9 cellular contexts compared by ENCODE assay signal in genomic region chr4:2281575-2282343, GRCh38. TPM values are rescaled to one million over a fixed set of nuclear protein-coding genes. Genes with fewer than 3 reads are reported as not detected.
A peak's percentile ranks its signal among the peaks of the same experiment; 100 is the strongest.
DNase-seq lines count a peak whose midpoint lies in the region; ATAC-seq and TF ChIP-seq lines count a peak whose summit lies in the region.
"Had no signal": no experiment of that assay in that cellular context is flagged by ENCODE, and none has a peak within 500 bp of the region (broad histone marks: within the 10 kb centered on the region; RNA-seq: fewer than 3 reads in every experiment).

No MANE protein-coding gene starts in this region.

- H3K9me3 Mint-ChIP-seq in T-helper 1 cell treated with Interleukin-12 subunit alpha and Interleukin-12 subunit beta and Interleukin-4 antibody, amounts not matched to agents 30 μg/mL and 1 μg/mL, for 36 hours, result no peaks in the 10 kb centered on the region

- TF ChIP-seq CTCF in GM10266 (IDR thresholded peaks at IDR 0.05; ENCODE audit: control insufficient read depth, insufficient read depth, low read depth, missing control alignments) (no peak), HFF-Myc (IDR thresholded peaks at IDR 0.05; ENCODE audit: low read depth, low read length, missing control alignments) (peak; percentile 10), brain microvascular endothelial cell (IDR thresholded peaks at IDR 0.05; ENCODE audit: low read depth, low read length, missing control alignments) (peak; percentile 35), dorsolateral prefrontal cortex (IDR thresholded peaks at IDR 0.05 in 54 of 56, conservative IDR thresholded peaks at IDR 0.05 in 2 of 56; ENCODE audit: low read depth in 1 of 56, partially characterized antibody in 56 of 56) (peak in 2 of 56 donors; percentile 13 to 14)

- no peaks in the 10 kb centered on the region for H3K27me3 Mint-ChIP-seq in T-helper 1 cell treated with Interleukin-12 subunit alpha and Interleukin-12 subunit beta and Interleukin-4 antibody, amounts not matched to agents 30 μg/mL and 1 μg/mL, for 36 hours (ENCODE audit: low read depth)

- peaks cover 32% of the 10 kb centered on the region for H3K4me1 Mint-ChIP-seq in T-helper 1 cell treated with Interleukin-12 subunit alpha and Interleukin-12 subunit beta and Interleukin-4 antibody, amounts not matched to agents 30 μg/mL and 1 μg/mL, for 36 hours (ENCODE audit: low read depth)

- H3K27me3 ChIP-seq in brain microvascular endothelial cell (replicated peaks) (no peaks in the 10 kb centered on the region), dorsolateral prefrontal cortex (no peaks in the 10 kb centered on the region)
- H3K27me3 ChIP-seq: heart right ventricle had no signal

- no peak overlapping the region for H3K4me3 ChIP-seq in HFF-Myc (replicated peaks; ENCODE audit: low read depth, low read length)
- no peak overlapping the region for H3K4me3 ChIP-seq in brain microvascular endothelial cell (ENCODE audit: low read depth, low read length)
- no peak overlapping the region for H3K4me3 ChIP-seq in dorsolateral prefrontal cortex
- H3K4me3 ChIP-seq: heart right ventricle had no signal

- H3K4me3 Mint-ChIP-seq in T-helper 1 cell treated with Interleukin-12 subunit alpha and Interleukin-12 subunit beta and Interleukin-4 antibody, amounts not matched to agents 30 μg/mL and 1 μg/mL, for 36 hours, result peak overlapping the region; percentile 73

- intact Hi-C loops in dorsolateral prefrontal cortex (cut with DNase I), result loop anchor here in 1 of 2 donors (5.0 kb wide), 1 partner anchor 181 kb away; no protein-coding TSS in a partner anchor

- H3K27ac ChIP-seq in brain microvascular endothelial cell (no peak overlapping the region), dorsolateral prefrontal cortex (peak overlapping the region in 2 of 59 donors; percentile 16 to 60)

- DNase-seq in GM10266 (ENCODE audit: extremely low spot score) (peak; percentile 74), HFF-Myc (ENCODE audit: extremely low read depth, low read depth) (no peak), brain microvascular endothelial cell (no peak), NCI-H1105 (lab: John Stamatoyannopoulos, UW) (no peak), dorsolateral prefrontal cortex (no peak)
- DNase-seq in stimulated activated CD4-positive, alpha-beta T cell treated with anti-CD3 and anti-CD28 coated beads, Interleukin-4, amount 100 ng/mL, for 4 hours, result peak; percentile 38 to 62

- in situ Hi-C loops in brain microvascular endothelial cell (cut with HindIII; ENCODE audit: low pct_ligation_motif_present, low sequenced_read_pairs), result no loop called here

- peak overlapping the region; percentile 96 for H3K27ac Mint-ChIP-seq in T-helper 1 cell treated with Interleukin-12 subunit alpha and Interleukin-12 subunit beta and Interleukin-4 antibody, amounts not matched to agents 30 μg/mL and 1 μg/mL, for 36 hours

- no peaks in the 10 kb centered on the region for H3K36me3 ChIP-seq in brain microvascular endothelial cell (replicated peaks)
- H3K36me3 ChIP-seq: heart right ventricle had no signal

- no peak for ATAC-seq in GM18861 (IDR thresholded peaks at IDR 0.05; ENCODE audit: unreplicated experiment)

- peaks cover 3% of the 10 kb centered on the region for H3K36me3 Mint-ChIP-seq in T-helper 1 cell treated with Interleukin-12 subunit alpha and Interleukin-12 subunit beta and Interleukin-4 antibody, amounts not matched to agents 30 μg/mL and 1 μg/mL, for 36 hours (ENCODE audit: low read depth)

RNA-seq across cellular contexts. Expression of gene MXD4, which starts 19.9 kb away (rescaled TPM):
- 100 to 1,000 TPM in 7 of 120 experiments, 10 to 100 TPM in 113; 40.2 to 134 (median 61.9) TPM for total RNA-seq in dorsolateral prefrontal cortex

RNA-seq across cellular contexts. Expression of gene HAUS3, which starts 39.8 kb away (rescaled TPM):
- 10 to 100 TPM; 13.0 to 29.2 (median 19.3) TPM for total RNA-seq in dorsolateral prefrontal cortex

RNA-seq across cellular contexts. Expression of gene POLN, which starts 39.8 kb away (rescaled TPM):
- total RNA-seq in dorsolateral prefrontal cortex, result 10 to 100 TPM in 118 of 120 experiments, 1 to 10 TPM in 2; 9.4 to 50.0 (median 23.7) TPM

Comparison
In these comparisons a context has a peak if more than half of its experiments do, and no peak if none do; other contexts are left out.
1. DNase-seq: peak in GM10266 (single experiment) and stimulated activated CD4-positive, alpha-beta T cell treated with anti-CD3 and anti-CD28 coated beads, Interleukin-4, amount 100 ng/mL, for 4 hours (2 of 2); none in HFF-Myc (single experiment), brain microvascular endothelial cell (single experiment), NCI-H1105 (single experiment) and dorsolateral prefrontal cortex (0 of 10).